ENCODE assay signal across 1 cellular context in the genomic region with DNA sequence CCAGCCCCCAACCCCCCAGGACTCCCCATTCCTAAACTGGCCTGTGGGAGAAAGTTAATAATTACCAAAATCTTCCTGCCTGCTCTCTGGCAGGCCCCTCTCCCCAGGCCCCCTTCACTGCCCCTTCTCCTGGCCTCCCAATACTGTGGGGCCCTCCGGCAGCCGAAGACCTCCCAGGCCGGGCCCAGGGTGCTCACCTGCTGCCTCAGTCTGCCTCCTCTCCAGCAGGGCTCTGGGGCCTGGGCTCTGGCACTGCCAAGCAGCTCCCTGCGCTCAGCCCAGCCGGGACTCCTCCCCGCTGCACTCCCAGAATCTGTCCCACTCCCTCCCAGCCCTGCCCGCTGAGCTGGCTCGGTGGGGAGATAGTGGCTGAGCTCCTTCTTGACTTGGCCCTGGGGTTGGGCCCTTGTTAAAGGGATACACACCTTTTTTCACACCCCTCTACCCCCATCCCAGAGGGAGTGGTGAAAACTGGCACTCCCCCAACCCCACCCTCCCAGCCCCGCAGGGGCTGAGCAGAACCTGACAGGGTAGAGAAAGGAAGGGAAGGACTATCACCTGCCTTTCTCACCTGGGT.
TF ChIP-seq lines count a peak whose summit lies in the region.

A gene with protein sequence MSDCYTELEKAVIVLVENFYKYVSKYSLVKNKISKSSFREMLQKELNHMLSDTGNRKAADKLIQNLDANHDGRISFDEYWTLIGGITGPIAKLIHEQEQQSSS (minus strand): TSS at position 383 of the 577 bp plus-strand sequence. CDS start 4,986 bp downstream, outside the sequence.

TF ChIP-seq in HepG2, 621 proteins besides CTCF, POLR2A, EP300 and RAD21 (continued from another document):
- TF ChIP-seq, protein P1, sequence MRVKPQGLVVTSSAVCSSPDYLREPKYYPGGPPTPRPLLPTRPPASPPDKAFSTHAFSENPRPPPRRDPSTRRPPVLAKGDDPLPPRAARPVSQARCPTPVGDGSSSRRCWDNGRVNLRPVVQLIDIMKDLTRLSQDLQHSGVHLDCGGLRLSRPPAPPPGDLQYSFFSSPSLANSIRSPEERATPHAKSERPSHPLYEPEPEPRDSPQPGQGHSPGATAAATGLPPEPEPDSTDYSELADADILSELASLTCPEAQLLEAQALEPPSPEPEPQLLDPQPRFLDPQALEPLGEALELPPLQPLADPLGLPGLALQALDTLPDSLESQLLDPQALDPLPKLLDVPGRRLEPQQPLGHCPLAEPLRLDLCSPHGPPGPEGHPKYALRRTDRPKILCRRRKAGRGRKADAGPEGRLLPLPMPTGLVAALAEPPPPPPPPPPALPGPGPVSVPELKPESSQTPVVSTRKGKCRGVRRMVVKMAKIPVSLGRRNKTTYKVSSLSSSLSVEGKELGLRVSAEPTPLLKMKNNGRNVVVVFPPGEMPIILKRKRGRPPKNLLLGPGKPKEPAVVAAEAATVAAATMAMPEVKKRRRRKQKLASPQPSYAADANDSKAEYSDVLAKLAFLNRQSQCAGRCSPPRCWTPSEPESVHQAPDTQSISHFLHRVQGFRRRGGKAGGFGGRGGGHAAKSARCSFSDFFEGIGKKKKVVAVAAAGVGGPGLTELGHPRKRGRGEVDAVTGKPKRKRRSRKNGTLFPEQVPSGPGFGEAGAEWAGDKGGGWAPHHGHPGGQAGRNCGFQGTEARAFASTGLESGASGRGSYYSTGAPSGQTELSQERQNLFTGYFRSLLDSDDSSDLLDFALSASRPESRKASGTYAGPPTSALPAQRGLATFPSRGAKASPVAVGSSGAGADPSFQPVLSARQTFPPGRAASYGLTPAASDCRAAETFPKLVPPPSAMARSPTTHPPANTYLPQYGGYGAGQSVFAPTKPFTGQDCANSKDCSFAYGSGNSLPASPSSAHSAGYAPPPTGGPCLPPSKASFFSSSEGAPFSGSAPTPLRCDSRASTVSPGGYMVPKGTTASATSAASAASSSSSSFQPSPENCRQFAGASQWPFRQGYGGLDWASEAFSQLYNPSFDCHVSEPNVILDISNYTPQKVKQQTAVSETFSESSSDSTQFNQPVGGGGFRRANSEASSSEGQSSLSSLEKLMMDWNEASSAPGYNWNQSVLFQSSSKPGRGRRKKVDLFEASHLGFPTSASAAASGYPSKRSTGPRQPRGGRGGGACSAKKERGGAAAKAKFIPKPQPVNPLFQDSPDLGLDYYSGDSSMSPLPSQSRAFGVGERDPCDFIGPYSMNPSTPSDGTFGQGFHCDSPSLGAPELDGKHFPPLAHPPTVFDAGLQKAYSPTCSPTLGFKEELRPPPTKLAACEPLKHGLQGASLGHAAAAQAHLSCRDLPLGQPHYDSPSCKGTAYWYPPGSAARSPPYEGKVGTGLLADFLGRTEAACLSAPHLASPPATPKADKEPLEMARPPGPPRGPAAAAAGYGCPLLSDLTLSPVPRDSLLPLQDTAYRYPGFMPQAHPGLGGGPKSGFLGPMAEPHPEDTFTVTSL (CRISPR knock-in tag; IDR thresholded peaks at IDR 0.05; ENCODE audit: borderline replicate concordance) = no peak
- peak; percentile 70; the same call in 1 of the 2 replicates for TF ChIP-seq PHF21A (CRISPR knock-in tag; IDR thresholded peaks at IDR 0.05)
- TF ChIP-seq, protein P2, sequence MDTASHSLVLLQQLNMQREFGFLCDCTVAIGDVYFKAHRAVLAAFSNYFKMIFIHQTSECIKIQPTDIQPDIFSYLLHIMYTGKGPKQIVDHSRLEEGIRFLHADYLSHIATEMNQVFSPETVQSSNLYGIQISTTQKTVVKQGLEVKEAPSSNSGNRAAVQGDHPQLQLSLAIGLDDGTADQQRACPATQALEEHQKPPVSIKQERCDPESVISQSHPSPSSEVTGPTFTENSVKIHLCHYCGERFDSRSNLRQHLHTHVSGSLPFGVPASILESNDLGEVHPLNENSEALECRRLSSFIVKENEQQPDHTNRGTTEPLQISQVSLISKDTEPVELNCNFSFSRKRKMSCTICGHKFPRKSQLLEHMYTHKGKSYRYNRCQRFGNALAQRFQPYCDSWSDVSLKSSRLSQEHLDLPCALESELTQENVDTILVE (CRISPR knock-in tag; IDR thresholded peaks at IDR 0.05) = no peak
- 0 out of 2 replicates have a peak, but pooled peaks have one; percentile 35 for TF ChIP-seq ZNF441 (CRISPR knock-in tag; IDR thresholded peaks at IDR 0.05; ENCODE audit: borderline replicate concordance)
- TF ChIP-seq, protein P3, sequence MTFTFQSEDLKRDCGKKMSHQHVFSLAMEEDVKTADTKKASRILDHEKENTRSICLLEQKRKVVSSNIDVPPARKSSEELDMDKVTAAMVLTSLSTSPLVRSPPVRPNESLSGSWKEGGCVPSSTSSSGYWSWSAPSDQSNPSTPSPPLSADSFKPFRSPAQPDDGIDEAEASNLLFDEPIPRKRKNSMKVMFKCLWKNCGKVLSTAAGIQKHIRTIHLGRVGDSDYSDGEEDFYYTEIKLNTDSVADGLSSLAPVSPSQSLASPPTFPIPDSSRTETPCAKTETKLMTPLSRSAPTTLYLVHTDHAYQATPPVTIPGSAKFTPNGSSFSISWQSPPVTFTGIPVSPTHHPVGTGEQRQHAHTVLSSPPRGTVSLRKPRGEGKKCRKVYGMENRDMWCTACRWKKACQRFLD (CRISPR knock-in tag; IDR thresholded peaks at IDR 0.05; ENCODE audit: borderline replicate concordance) = 0 out of 2 replicates have a peak, but pooled peaks have one; percentile 47
- TF ChIP-seq CC2D1A (CRISPR knock-in tag; IDR thresholded peaks at IDR 0.05) = no peak
